21 cellular contexts compared by ENCODE assay signal in genomic region chrX:45900751-45901150, GRCh38.
A peak's percentile ranks its signal among the peaks of the same experiment; 100 is the strongest.
DNase-seq lines count a peak whose midpoint lies in the region; ATAC-seq and TF ChIP-seq lines count a peak whose summit lies in the region.
"Had no signal": no experiment of that assay in that cellular context is flagged by ENCODE, and none has a peak within 500 bp of the region (broad histone marks: within the 10 kb centered on the region; RNA-seq: fewer than 3 reads in every experiment).

No MANE protein-coding gene starts in this region.

- TF ChIP-seq POLR2A in breast epithelium (IDR thresholded peaks at IDR 0.05): no peak

- H2AFZ ChIP-seq in OCI-LY7 (ENCODE audit: low read length): no peak overlapping the region

- H3K4me3 ChIP-seq in breast epithelium: no peak overlapping the region
- no peak overlapping the region for H3K4me3 ChIP-seq in OCI-LY7 (ENCODE audit: low read depth, low read length, poor library complexity, severe bottlenecking)
- H3K4me3 ChIP-seq: ovary, tibial nerve had no signal

- H3K4me1 ChIP-seq in breast epithelium (no peaks in the 10 kb centered on the region), OCI-LY7 (ENCODE audit: insufficient read depth, low read length, poor library complexity, severe bottlenecking) (no peaks in the 10 kb centered on the region)
- H3K4me1 ChIP-seq: tibial nerve had no signal

- ATAC-seq in GM19455 (IDR thresholded peaks at IDR 0.05; ENCODE audit: unreplicated experiment): no peak
- ATAC-seq: activated T-cell treated with anti-CD3 and anti-CD28 coated beads, Interleukin-2, amount 50 U/mL, for 72 hours had no signal

- H3K27me3 Mint-ChIP-seq in MCF 10A (ENCODE audit: insufficient read depth, unreplicated experiment): peaks cover 63% of the 10 kb centered on the region
- H3K27me3 Mint-ChIP-seq: activated CD4-positive, alpha-beta memory T cell treated with anti-CD3 and anti-CD28 coated beads for 36 hours; activated naive CD8-positive, alpha-beta T cell; CD4-positive, alpha-beta T cell had no signal

- no peak for TF ChIP-seq CTCF in MCF 10A (IDR thresholded peaks at IDR 0.05; ENCODE audit: unreplicated experiment)
- no peak for TF ChIP-seq CTCF in breast epithelium (IDR thresholded peaks at IDR 0.05)
- TF ChIP-seq CTCF in OCI-LY7 (conservative IDR thresholded peaks at IDR 0.05; ENCODE audit: low read length): no peak

- peaks cover 0 to 44% of the 10 kb centered on the region in 2 donors for H3K27me3 ChIP-seq in breast epithelium
- H3K27me3 ChIP-seq: ovary, tibial nerve had no signal

- BruUV-seq in MCF 10A (replicated peaks; lab: Mats Ljungman, UMichigan) (no TSS peak), OCI-LY7 (replicated peaks; lab: Mats Ljungman, UMichigan) (no TSS peak)

- POLR2A ChIA-PET in MCF 10A (lab: Yijun Ruan, JAX): no interaction called here
- POLR2A ChIA-PET in OCI-LY7 (lab: Charles Lee): no interaction called here

- no peaks in the 10 kb centered on the region for H4K20me1 ChIP-seq in OCI-LY7 (ENCODE audit: insufficient read depth, low read length)

- H3K9me3 ChIP-seq in breast epithelium (no peaks in the 10 kb centered on the region), OCI-LY7 (ENCODE audit: low read length) (no peaks in the 10 kb centered on the region)
- H3K9me3 ChIP-seq: ovary, tibial nerve had no signal

- DNase-seq in MCF 10A (ENCODE audit: unreplicated experiment): peak; percentile 5
- DNase-seq in breast epithelium (ENCODE audit: low spot score in 2 of 2): no peak
- DNase-seq in cerebellar cortex (ENCODE audit: low spot score): peak; percentile 6
- DNase-seq in myocyte (ENCODE audit: low read depth): peak; percentile 2
- DNase-seq in NCI-H524 treated with DMSO at 0.1 percent for 48 hours (lab: John Stamatoyannopoulos, UW): no peak
- no peak for DNase-seq in activated T-cell treated with anti-CD3 and anti-CD28 coated beads, Interleukin-2, amount 50 U/mL, for 48 hours
- no peak for DNase-seq in OCI-LY7 (ENCODE audit: low spot score)
- DNase-seq: 8988T; activated CD4-positive, alpha-beta memory T cell treated with anti-CD3 and anti-CD28 coated beads for 36 hours; activated T-cell treated with anti-CD3 and anti-CD28 coated beads, Interleukin-2, amount 50 U/mL, for 72 hours; CD4-positive, alpha-beta T cell; DMS79 treated with DMSO at 0.1 percent for 48 hours; NCI-H2081 treated with DMSO at 0.1 percent for 48 hours; ovary; small intestine; SW 1271 had no signal

- H3K36me3 ChIP-seq in breast epithelium (no peaks in the 10 kb centered on the region), OCI-LY7 (ENCODE audit: insufficient read depth, low read length) (no peaks in the 10 kb centered on the region)
- H3K36me3 ChIP-seq: ovary, tibial nerve had no signal

- CTCF ChIA-PET in MCF 10A (lab: Yijun Ruan, JAX): no interaction called here
- CTCF ChIA-PET in OCI-LY7 (lab: Charles Lee; ENCODE audit: unreplicated experiment): no interaction called here

- no peaks in the 10 kb centered on the region for H3K79me2 ChIP-seq in OCI-LY7 (ENCODE audit: insufficient read depth, low read depth, low read length)

- H3K4me2 ChIP-seq in OCI-LY7 (ENCODE audit: low read length): no peak overlapping the region

- no peak overlapping the region for H3K27ac ChIP-seq in breast epithelium
- no peak overlapping the region for H3K27ac ChIP-seq in OCI-LY7 (ENCODE audit: low read depth, low read length, poor library complexity, severe bottlenecking)
- H3K27ac ChIP-seq: ovary, tibial nerve had no signal

- H3K4me1 Mint-ChIP-seq in MCF 10A (ENCODE audit: insufficient read depth, unreplicated experiment): no peaks in the 10 kb centered on the region
- H3K4me1 Mint-ChIP-seq: IgD-negative memory B cell had no signal

- intact Hi-C loops in MCF 10A (cut with micrococcal nuclease): no loop called here
- intact Hi-C loops in breast epithelium (cut with DNase I; ENCODE audit: low total_unique reads): no loop called here
- intact Hi-C loops in OCI-LY7 (cut with micrococcal nuclease; ENCODE audit: unreplicated experiment): no loop called here

- H3K36me3 Mint-ChIP-seq in MCF 10A (ENCODE audit: insufficient read depth, unreplicated experiment): no peaks in the 10 kb centered on the region
- H3K36me3 Mint-ChIP-seq: activated CD4-positive, alpha-beta memory T cell treated with anti-CD3 and anti-CD28 coated beads for 36 hours; activated naive CD8-positive, alpha-beta T cell; IgD-negative memory B cell; memory B cell had no signal

- no peak overlapping the region for H3K27ac Mint-ChIP-seq in MCF 10A (ENCODE audit: low read depth, unreplicated experiment)
- H3K27ac Mint-ChIP-seq: activated CD4-positive, alpha-beta memory T cell treated with anti-CD3 and anti-CD28 coated beads for 36 hours; activated naive CD8-positive, alpha-beta T cell; activated T-cell treated with anti-CD3 and anti-CD28 coated beads, Interleukin-2, amount 50 U/mL, for 72 hours; CD4-positive, alpha-beta T cell; IgD-negative memory B cell; memory B cell had no signal

- H3K4me3 Mint-ChIP-seq in MCF 10A (ENCODE audit: unreplicated experiment): no peak overlapping the region
- H3K4me3 Mint-ChIP-seq: activated CD4-positive, alpha-beta memory T cell treated with anti-CD3 and anti-CD28 coated beads for 36 hours; activated naive CD8-positive, alpha-beta T cell; activated T-cell treated with anti-CD3 and anti-CD28 coated beads, Interleukin-2, amount 50 U/mL, for 72 hours; CD4-positive, alpha-beta T cell; IgD-negative memory B cell; memory B cell had no signal

- H3K9me3 Mint-ChIP-seq in MCF 10A (ENCODE audit: unreplicated experiment): no peaks in the 10 kb centered on the region
- H3K9me3 Mint-ChIP-seq: activated CD4-positive, alpha-beta memory T cell treated with anti-CD3 and anti-CD28 coated beads for 36 hours; activated T-cell treated with anti-CD3 and anti-CD28 coated beads, Interleukin-2, amount 50 U/mL, for 72 hours; CD4-positive, alpha-beta T cell; memory B cell had no signal

- H3K9me2 ChIP-seq in OCI-LY7 (ENCODE audit: insufficient read depth, low read length): no peaks in the 10 kb centered on the region

Comparison
In these comparisons a context has a peak if more than half of its experiments do, and no peak if none do; other contexts are left out.
1. DNase-seq: peak in MCF 10A (single experiment), cerebellar cortex (single experiment) and myocyte (single experiment); none in breast epithelium (0 of 2), NCI-H524 treated with DMSO at 0.1 percent for 48 hours (single experiment), activated T-cell treated with anti-CD3 and anti-CD28 coated beads, Interleukin-2, amount 50 U/mL, for 48 hours (0 of 2) and OCI-LY7 (single experiment).